In genomic region chr2:216860738-216861137, GRCh38 we compare ENCODE assay signal across 26 cellular contexts. TPM values are rescaled to one million over a fixed set of nuclear protein-coding genes. Genes with fewer than 3 reads are reported as not detected.
"Had no signal": no experiment of that assay in that cellular context is flagged by ENCODE, and none has a peak within 500 bp of the region (broad histone marks: within the 10 kb centered on the region; RNA-seq: fewer than 3 reads in every experiment).

No MANE protein-coding gene starts in this region.

- H3K27me3 Mint-ChIP-seq: natural killer cell treated with Interleukin-12 subunit alpha and Interleukin-12 subunit beta and Interleukin-15 and Interleukin-18, amount 100 ng/mL, for 72 hours had no signal

- FAIRE-seq: frontal cortex, TTC549 had no signal

- H3K27me3 ChIP-seq: esophagus squamous epithelium, transverse colon, vagina had no signal

- H3K27ac Mint-ChIP-seq: activated CD4-positive, alpha-beta memory T cell treated with anti-CD3 and anti-CD28 coated beads, Interleukin-2, amount 10 ng/mL, durations not matched to agents 7 days and 5 days; activated naive CD4-positive, alpha-beta T cell treated with anti-CD3 and anti-CD28 coated beads, Interleukin-2, amount 50 U/mL, for 72 hours; activated T-cell treated with anti-CD3 and anti-CD28 coated beads, Interleukin-2, amount 50 U/mL, for 24 hours; WTC11 had no signal

- H3K36me3 Mint-ChIP-seq: activated naive CD4-positive, alpha-beta T cell treated with anti-CD3 and anti-CD28 coated beads, Interleukin-2, amount 50 U/mL, for 72 hours; brain; natural killer cell treated with Interleukin-12 subunit alpha and Interleukin-12 subunit beta and Interleukin-15 and Interleukin-18, amount 100 ng/mL, for 72 hours; WTC11 had no signal

- H3K4me3 ChIP-seq: coronary artery, esophagus squamous epithelium, prostate gland, skin epidermis, transverse colon, vagina had no signal

- H3K27ac ChIP-seq: coronary artery, esophagus squamous epithelium, prostate gland, skin epidermis, transverse colon, vagina had no signal

- H3K4me1 ChIP-seq: prostate gland, transverse colon had no signal

- H3K9me3 Mint-ChIP-seq: activated CD4-positive, alpha-beta memory T cell treated with anti-CD3 and anti-CD28 coated beads, Interleukin-2, amount 10 ng/mL, durations not matched to agents 7 days and 5 days; activated naive CD4-positive, alpha-beta T cell treated with anti-CD3 and anti-CD28 coated beads, Interleukin-2, amount 50 U/mL, for 72 hours; activated T-cell treated with anti-CD3 and anti-CD28 coated beads, Interleukin-2, amount 50 U/mL, for 24 hours; natural killer cell treated with Interleukin-12 subunit alpha and Interleukin-12 subunit beta and Interleukin-15 and Interleukin-18, amount 100 ng/mL, for 72 hours had no signal

- H3K9me3 ChIP-seq: esophagus squamous epithelium, prostate gland, transverse colon, vagina had no signal

- H3K4me3 Mint-ChIP-seq: activated CD4-positive, alpha-beta memory T cell treated with anti-CD3 and anti-CD28 coated beads, Interleukin-2, amount 10 ng/mL, durations not matched to agents 7 days and 5 days; activated T-cell treated with anti-CD3 and anti-CD28 coated beads, Interleukin-2, amount 50 U/mL, for 24 hours; brain; immature natural killer cell; natural killer cell treated with Interleukin-12 subunit alpha and Interleukin-12 subunit beta and Interleukin-15 and Interleukin-18, amount 100 ng/mL, for 72 hours; WTC11 had no signal

- DNase-seq: activated CD4-positive, alpha-beta memory T cell treated with anti-CD3 and anti-CD28 coated beads, Interleukin-2, amount 10 ng/mL, durations not matched to agents 7 days and 5 days; activated CD4-positive, alpha-beta T cell treated with anti-CD3 and anti-CD28 coated beads for 4 hours; activated T-cell treated with anti-CD3 and anti-CD28 coated beads, Interleukin-2, amount 50 U/mL, for 24 hours; amniotic stem cell; central memory CD4-positive, alpha-beta T cell; effector CD4-positive, alpha-beta T cell; esophagus squamous epithelium; head of caudate nucleus; immature natural killer cell; occipital lobe; right cardiac atrium; stimulated activated CD4-positive, alpha-beta T cell treated with anti-CD3 and anti-CD28 coated beads, Interleukin-4, amount 100 ng/mL, for 24 hours; stimulated activated naive CD4-positive, alpha-beta T cell treated with Interleukin-2 at 50 U/mL for 16 hours; transverse colon had no signal

- H3K36me3 ChIP-seq: esophagus squamous epithelium, prostate gland, transverse colon, vagina had no signal

RNA-seq across cellular contexts. Expression of gene TNP1, which starts 0.9 kb away (rescaled TPM):
- total RNA-seq: activated CD4-positive, alpha-beta memory T cell treated with anti-CD3 and anti-CD28 coated beads, Interleukin-2, amount 10 ng/mL, durations not matched to agents 7 days and 5 days; activated naive CD4-positive, alpha-beta T cell treated with anti-CD3 and anti-CD28 coated beads, Interleukin-2, amount 50 U/mL, for 72 hours; esophagus squamous epithelium; frontal cortex; lower leg skin; mesenteric fat pad; natural killer cell treated with Interleukin-12 subunit alpha and Interleukin-12 subunit beta and Interleukin-15 and Interleukin-18, amount 100 ng/mL, for 72 hours; occipital lobe; right cardiac atrium; transverse colon; vagina; WTC11 had no signal
